1 cellular context compared by ENCODE assay signal in the genomic region with DNA sequence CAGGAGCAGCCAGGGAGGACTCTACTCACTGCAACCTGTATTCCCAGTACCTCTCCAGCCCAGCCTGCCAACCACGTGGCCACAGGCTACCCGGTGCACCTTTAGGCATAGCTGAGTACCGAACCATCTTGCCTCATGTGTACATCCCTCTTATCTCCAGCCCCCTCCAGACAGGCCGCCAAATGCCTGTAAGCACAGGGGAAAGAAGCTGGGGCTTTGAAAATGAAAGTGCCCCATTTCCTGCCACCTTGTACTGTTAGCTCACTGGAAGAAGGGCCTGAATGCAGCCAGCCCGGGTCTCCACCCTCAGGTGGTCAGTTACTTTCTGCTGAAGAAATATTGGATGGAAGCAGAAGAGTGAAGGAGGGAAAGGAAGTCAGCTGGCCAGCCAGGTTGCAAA.
TF ChIP-seq lines count a peak whose summit lies in the region.

No MANE protein-coding gene starts in this region.

TF ChIP-seq in GM12891, 5 proteins besides CTCF, POLR2A, EP300 and RAD21 (continued from another document):
- TF ChIP-seq SPI1 (IDR thresholded peaks at IDR 0.05; ENCODE audit: low read depth, low read length) = no peak
- TF ChIP-seq POU2F2 (IDR thresholded peaks at IDR 0.05; ENCODE audit: low read depth, low read length) = no peak
- no peak for TF ChIP-seq POLR2AphosphoS5 (IDR thresholded peaks at IDR 0.05; ENCODE audit: low read depth, low read length)
- no peak for TF ChIP-seq TAF1 (IDR thresholded peaks at IDR 0.05; ENCODE audit: low read depth, low read length)
